In genomic region chr2:95034221-95034620, GRCh38 we compare ENCODE assay signal across 15 cellular contexts. TPM values are rescaled to one million over a fixed set of nuclear protein-coding genes. Genes with fewer than 3 reads are reported as not detected.
A peak's percentile ranks its signal among the peaks of the same experiment; 100 is the strongest.
DNase-seq lines count a peak whose midpoint lies in the region; ATAC-seq and TF ChIP-seq lines count a peak whose summit lies in the region.
"Had no signal": no experiment of that assay in that cellular context is flagged by ENCODE, and none has a peak within 500 bp of the region (broad histone marks: within the 10 kb centered on the region; RNA-seq: fewer than 3 reads in every experiment).

No MANE protein-coding gene starts in this region.

- H3K79me2 ChIP-seq in GM23338 (replicated peaks; ENCODE audit: insufficient read depth), result no peaks in the 10 kb centered on the region

- peaks cover 95% of the 10 kb centered on the region for H3K4me1 Mint-ChIP-seq in CD4-positive, alpha-beta T cell (ENCODE audit: low read depth)
- peaks cover 6% of the 10 kb centered on the region for H3K4me1 Mint-ChIP-seq in GM23338

- H3F3A ChIP-seq in GM23338 (replicated peaks; ENCODE audit: low read depth), result no peaks in the 10 kb centered on the region

- no peak overlapping the region for H3K4me3 Mint-ChIP-seq in CD4-positive, alpha-beta T cell
- H3K4me3 Mint-ChIP-seq in GM23338, result no peak overlapping the region
- H3K4me3 Mint-ChIP-seq: natural killer cell, type B pancreatic cell had no signal

- no peak overlapping the region for H2AFZ ChIP-seq in GM23338

- H3K36me3 ChIP-seq in GM23338 (ENCODE audit: insufficient read depth), result no peaks in the 10 kb centered on the region
- H3K36me3 ChIP-seq: BLaER1, esophagus muscularis mucosa, left lung had no signal

- CTCF ChIA-PET in CD4-positive, alpha-beta T cell (lab: Charles Lee), result interaction anchor here (1.6 to 3.6 kb wide), 2 partner anchors 12 to 42 kb away, joined by 4 to 14 read pairs; no protein-coding TSS in a partner anchor

- no peaks in the 10 kb centered on the region for H3K9me3 ChIP-seq in CD4-positive, alpha-beta T cell (ENCODE audit: control insufficient read depth, low read length)
- H3K9me3 ChIP-seq: esophagus muscularis mucosa, left lung had no signal

- no peak overlapping the region for H3K4me2 ChIP-seq in GM23338
- H3K4me2 ChIP-seq: BLaER1 had no signal

- ATAC-seq in CD4-positive, alpha-beta T cell (ENCODE audit: poor library complexity), result no peak
- ATAC-seq in esophagus mucosa (peak; percentile 75), GM23338 (no peak)
- ATAC-seq: left lung, natural killer cell had no signal

- peaks cover 2% of the 10 kb centered on the region for H3K9me3 Mint-ChIP-seq in CD4-positive, alpha-beta T cell
- H3K9me3 Mint-ChIP-seq in GM23338, result peaks cover 11% of the 10 kb centered on the region

- H3K36me3 Mint-ChIP-seq in CD4-positive, alpha-beta T cell (ENCODE audit: low read depth), result peaks cover 25% of the 10 kb centered on the region
- peaks cover 11% of the 10 kb centered on the region; the same call in 1 of the 3 replicates for H3K36me3 Mint-ChIP-seq in GM23338 (ENCODE audit: low read depth)
- H3K36me3 Mint-ChIP-seq: natural killer cell had no signal

- no peaks in the 10 kb centered on the region for H3K4me1 ChIP-seq in GM23338 (ENCODE audit: insufficient read depth)
- H3K4me1 ChIP-seq: BLaER1, left lung had no signal

- DNase-seq in A172 (ENCODE audit: low spot score) (peak; percentile 91), RPMI7951 (ENCODE audit: low read depth) (peak; percentile 89), superior temporal gyrus (ENCODE audit: extremely low spot score) (no peak), GM23338 (ENCODE audit: low spot score) (no peak), HT-29 (ENCODE audit: low spot score) (no peak), cortex of kidney (lab: John Stamatoyannopoulos, UW) (no peak)
- DNase-seq in CD4-positive, alpha-beta T cell, result no peak
- DNase-seq: MM.1S, natural killer cell, SHP77 treated with DMSO at 0.1 percent for 48 hours had no signal

- intact Hi-C loops in CD4-positive, alpha-beta T cell (cut with DNase I, micrococcal nuclease), result no loop called here

- POLR2A ChIA-PET in CD4-positive, alpha-beta T cell (lab: Charles Lee), result interaction anchor here (0.8 to 3.0 kb wide), 6 partner anchors 9 to 44 kb away, joined by 3 to 29 read pairs (median 4); partner anchors contain the start of gene MAL

- no peaks in the 10 kb centered on the region for H3K27me3 Mint-ChIP-seq in CD4-positive, alpha-beta T cell
- H3K27me3 Mint-ChIP-seq in GM23338 (ENCODE audit: insufficient read depth, low read depth, poor library complexity), result peaks cover 24% of the 10 kb centered on the region

- no peaks in the 10 kb centered on the region for H4K20me1 ChIP-seq in GM23338 (replicated peaks; ENCODE audit: insufficient read depth)
- H4K20me1 ChIP-seq: BLaER1 had no signal

- H3K4me3 ChIP-seq in GM23338, result no peak overlapping the region
- H3K4me3 ChIP-seq: BLaER1, esophagus muscularis mucosa, left lung had no signal

- H3K27ac Mint-ChIP-seq in CD4-positive, alpha-beta T cell, result peak overlapping the region; percentile 71
- no peak overlapping the region for H3K27ac Mint-ChIP-seq in GM23338
- H3K27ac Mint-ChIP-seq: natural killer cell had no signal

- H3K27me3 ChIP-seq in CD4-positive, alpha-beta T cell (ENCODE audit: control insufficient read depth, insufficient read depth, low read length), result no peaks in the 10 kb centered on the region
- H3K27me3 ChIP-seq in GM23338 (ENCODE audit: insufficient read depth), result peaks cover 17% of the 10 kb centered on the region
- H3K27me3 ChIP-seq: BLaER1 had no signal

- no peak for TF ChIP-seq CTCF in CD4-positive, alpha-beta T cell (IDR thresholded peaks at IDR 0.05)
- TF ChIP-seq CTCF in GM23338 (conservative IDR thresholded peaks at IDR 0.05; ENCODE audit: low read depth in 2 of 2), result no peak

- H3K27ac ChIP-seq in CD4-positive, alpha-beta T cell (ENCODE audit: low read depth, low read length), result no peak overlapping the region
- H3K27ac ChIP-seq in GM23338 (ENCODE audit: low read depth), result no peak overlapping the region
- H3K27ac ChIP-seq: BLaER1, esophagus muscularis mucosa, left lung had no signal

- H3K9me2 ChIP-seq in GM23338 (ENCODE audit: insufficient read depth), result no peaks in the 10 kb centered on the region

TF ChIP-seq in GM23338, 12 proteins besides CTCF, POLR2A, EP300 and RAD21 (continues in another document):
- TF ChIP-seq ZNF114 (CRISPR knock-in tag; IDR thresholded peaks at IDR 0.05) (no peak), ZNF462 (CRISPR knock-in tag; IDR thresholded peaks at IDR 0.05) (no peak), EZH2phosphoT487 (IDR thresholded peaks at IDR 0.05; ENCODE audit: unreplicated experiment) (no peak), STAT1 (IDR thresholded peaks at IDR 0.05; ENCODE audit: unreplicated experiment) (no peak), ZNF331 (CRISPR knock-in tag; IDR thresholded peaks at IDR 0.05; ENCODE audit: low read depth) (no peak), EZH2 (IDR thresholded peaks at IDR 0.05; ENCODE audit: low read depth, unreplicated experiment) (no peak), ETS1 (IDR thresholded peaks at IDR 0.05) (no peak)

RNA-seq across cellular contexts. Expression of gene MAL, which starts 8.7 kb away (rescaled TPM):
- total RNA-seq in A172 (2014; rRNA removed; shearing (Covaris generic)), result not detected in 2 replicates
- 100 to 1,000 TPM; 101 to 102 TPM for total RNA-seq in CD4-positive, alpha-beta T cell
- total RNA-seq in RPMI7951 (2014; rRNA removed; shearing (Covaris generic)), result not detected in 2 replicates
- total RNA-seq in esophagus mucosa, result 382 TPM
- 0.24 and 2.6 TPM in 2 replicates for total RNA-seq in GM23338 (2014; rRNA removed; shearing (Covaris generic))
- 0.31 TPM in 1 of 2 replicates, not detected in the other for polyA plus RNA-seq in GM23338 (2016; fragmentation: Nextera tagmentation; extraction: Ambion mirVana)
- total RNA-seq in HT-29 (2014; rRNA removed; shearing (Covaris generic)), result not detected in 2 replicates

Comparison
In these comparisons a context has a peak if more than half of its experiments do, and no peak if none do; other contexts are left out.
1. DNase-seq: peak in A172 (single experiment) and RPMI7951 (single experiment); none in CD4-positive, alpha-beta T cell (0 of 10), superior temporal gyrus (single experiment), GM23338 (single experiment), HT-29 (single experiment) and cortex of kidney (single experiment).
2. RNA of gene MAL, which starts 8.7 kb away (total RNA-seq): 382 TPM in esophagus mucosa (single experiment) and 101 to 102 TPM in CD4-positive, alpha-beta T cell; 0.24 to 2.6 TPM in GM23338, not detected in A172, not detected in RPMI7951 and not detected in HT-29; every median in the first group is over 10 times any median in the second.